ENCODE assay signal across 8 cellular contexts in the genomic region with DNA sequence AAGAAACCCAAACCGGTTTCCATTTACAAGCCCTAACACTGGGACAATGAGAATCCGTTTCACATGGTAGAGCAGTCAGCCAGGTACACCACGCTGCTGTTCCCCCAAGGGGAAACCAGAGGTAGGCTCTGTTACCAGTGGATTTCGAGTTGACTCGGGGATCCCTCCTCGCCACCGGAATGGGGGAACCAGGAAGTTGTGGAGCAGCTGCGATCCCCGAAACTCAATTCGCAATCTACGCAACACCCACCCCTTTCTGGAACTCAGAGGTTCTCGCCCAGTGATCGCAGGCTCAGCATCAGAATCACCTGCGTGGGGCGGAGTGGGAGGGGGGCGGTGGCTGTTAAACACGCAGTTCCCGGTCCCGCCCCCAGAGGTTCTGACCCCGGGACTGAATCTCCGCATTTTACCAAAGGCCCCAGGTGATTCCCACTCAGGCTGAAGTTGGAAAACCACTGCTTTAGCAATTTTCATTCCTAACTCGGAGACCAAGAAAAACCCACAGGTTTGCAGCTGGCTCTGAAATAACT. TPM values are rescaled to one million over a fixed set of nuclear protein-coding genes. Genes with fewer than 3 reads are reported as not detected.
DNase-seq lines count a peak whose midpoint lies in the region; ATAC-seq and TF ChIP-seq lines count a peak whose summit lies in the region.
"Not testable (repeated sequence)": the region's sequence is repeated elsewhere in the genome, so short reads cannot be mapped to it uniquely, and the experiment has no call there.

No MANE protein-coding gene starts in this region.

- TF ChIP-seq POLR2A in HCT116 (IDR thresholded peaks at IDR 0.05; ENCODE audit: borderline replicate concordance, extremely low read depth, insufficient read depth, insufficient read length) = not testable (repeated sequence)

- H3K9me2 ChIP-seq in HCT116 (ENCODE audit: insufficient read depth) = not testable (repeated sequence)

- H3K36me3 Mint-ChIP-seq in CD8-positive, alpha-beta T cell; activated CD4-positive, alpha-beta memory T cell treated with anti-CD3 and anti-CD28 coated beads, Interleukin-2, amount 10 ng/mL, durations not matched to agents 7 days and 5 days (ENCODE audit: low read depth): not testable (repeated sequence)

- H3K36me3 ChIP-seq in CD8-positive, alpha-beta T cell (ENCODE audit: insufficient read depth, low read length); HCT116 (ENCODE audit: control insufficient read depth in 1 of 2, insufficient read depth in 2 of 2, low read length in 2 of 2): not testable (repeated sequence)

- peak overlapping the region; percentile 62 for H3K27ac ChIP-seq in CD8-positive, alpha-beta T cell (ENCODE audit: low read depth, low read length)
- peak overlapping the region; percentile 60; the same call in 1 of the 2 replicates for H3K27ac ChIP-seq in HCT116 (ENCODE audit: low read depth, low read length)
- H3K27ac ChIP-seq in caudate nucleus (ENCODE audit: low read depth, low read length) = not testable (repeated sequence)

- RAD21 ChIA-PET in HCT116 (lab: Charles Lee; ENCODE audit: low non-redundant PET in 1 of 2, low total read pairs in 2 of 2, uncharacterized antibody in 2 of 2, unreplicated experiment in 2 of 2) = not testable (repeated sequence)

- peak overlapping the region; percentile 90 for H3K27ac Mint-ChIP-seq in CD8-positive, alpha-beta T cell
- H3K27ac Mint-ChIP-seq in activated CD4-positive, alpha-beta memory T cell treated with anti-CD3 and anti-CD28 coated beads, Interleukin-2, amount 10 ng/mL, durations not matched to agents 7 days and 5 days = peak overlapping the region; percentile 40

- BruUV-seq in HCT116 (replicated peaks; lab: Mats Ljungman, UMichigan) = not testable (repeated sequence)

- H3K4me1 ChIP-seq in CD8-positive, alpha-beta T cell (ENCODE audit: insufficient read depth, low read length); HCT116 (ENCODE audit: control insufficient read depth in 1 of 2, insufficient read depth in 2 of 2, low read length in 2 of 2): not testable (repeated sequence)

- H4K20me1 ChIP-seq in HCT116 (ENCODE audit: insufficient read depth) = not testable (repeated sequence)

- H3K4me2 ChIP-seq in HCT116 (ENCODE audit: low read length) = peak overlapping the region; percentile 75

- POLR2A ChIA-PET in CD8-positive, alpha-beta T cell (lab: Charles Lee); HCT116 (lab: Charles Lee); activated CD4-positive, alpha-beta memory T cell treated with anti-CD3 and anti-CD28 coated beads, Interleukin-2, amount 10 ng/mL, durations not matched to agents 7 days and 5 days (lab: Charles Lee): not testable (repeated sequence)

- peak; percentile 44 to 86 (median 72) for DNase-seq in CD8-positive, alpha-beta T cell
- DNase-seq in HCT116 (ENCODE audit: low read depth, low spot score) = not testable (repeated sequence)
- DNase-seq in NCI-H748 (lab: John Stamatoyannopoulos, UW; ENCODE audit: unreplicated experiment) (peak; percentile 14), caudate nucleus (lab: John Stamatoyannopoulos, UW) (peak in 51 of 61 donors; percentile 0 to 70 (median 26)), hepatic stellate cell (ENCODE audit: low spot score) (peak; percentile 9), omental fat pad (ENCODE audit: low spot score) (peak; percentile 43)
- peak; percentile 58 for DNase-seq in activated CD4-positive, alpha-beta memory T cell treated with anti-CD3 and anti-CD28 coated beads, Interleukin-2, amount 10 ng/mL, durations not matched to agents 7 days and 5 days
- DNase-seq in stimulated activated CD8-positive, alpha-beta memory T cell treated with anti-CD3 and anti-CD28 coated beads, Interleukin-4, amount 100 ng/mL, for 4 hours (ENCODE audit: low read depth in 2 of 2, low spot score in 1 of 2) = peak; percentile 64 to 67

- CTCF ChIA-PET in CD8-positive, alpha-beta T cell (lab: Charles Lee); HCT116 (lab: Charles Lee); activated CD4-positive, alpha-beta memory T cell treated with anti-CD3 and anti-CD28 coated beads, Interleukin-2, amount 10 ng/mL, durations not matched to agents 7 days and 5 days (lab: Charles Lee): not testable (repeated sequence)

- H2AFZ ChIP-seq in HCT116 (ENCODE audit: low read depth, low read length, poor library complexity, severe bottlenecking) = not testable (repeated sequence)

- H3K9me3 Mint-ChIP-seq in CD8-positive, alpha-beta T cell; activated CD4-positive, alpha-beta memory T cell treated with anti-CD3 and anti-CD28 coated beads, Interleukin-2, amount 10 ng/mL, durations not matched to agents 7 days and 5 days: not testable (repeated sequence)

- peaks cover 17% of the 10 kb centered on the region for H3K79me2 ChIP-seq in HCT116 (ENCODE audit: insufficient read depth, low read length)

- not testable (repeated sequence) for TF ChIP-seq RAD21 in HCT116 (IDR thresholded peaks at IDR 0.05; ENCODE audit: low read depth)

- not testable (repeated sequence) for H3K27me3 ChIP-seq in CD8-positive, alpha-beta T cell (ENCODE audit: insufficient read depth, low read length); HCT116 (ENCODE audit: insufficient read depth, low read length)

- H3K4me3 ChIP-seq in CD8-positive, alpha-beta T cell (ENCODE audit: low read depth, low read length) = peak overlapping the region; percentile 33
- peak overlapping the region; percentile 62 to 64 for H3K4me3 ChIP-seq in HCT116 (replicated peaks in 1 of 2; ENCODE audit: low read depth in 1 of 2, low read length in 2 of 2)

- H3K4me3 Mint-ChIP-seq in CD8-positive, alpha-beta T cell = peak overlapping the region; percentile 91
- H3K4me3 Mint-ChIP-seq in activated CD4-positive, alpha-beta memory T cell treated with anti-CD3 and anti-CD28 coated beads, Interleukin-2, amount 10 ng/mL, durations not matched to agents 7 days and 5 days = peak overlapping the region; percentile 75

- peak overlapping the region; percentile 68 for H3K9ac ChIP-seq in HCT116 (ENCODE audit: low read length)

- TF ChIP-seq CTCF in CD8-positive, alpha-beta T cell (IDR thresholded peaks at IDR 0.05); HCT116 (IDR thresholded peaks at IDR 0.05 in 2 of 3, conservative IDR thresholded peaks at IDR 0.05 in 1 of 3; ENCODE audit: borderline replicate concordance in 1 of 3, insufficient read depth in 1 of 3, low read depth in 2 of 3, low read length in 2 of 3); omental fat pad (IDR thresholded peaks at IDR 0.05): not testable (repeated sequence)

- intact Hi-C loops in CD8-positive, alpha-beta T cell (cut with DNase I, micrococcal nuclease) = loop anchor here (2.0 to 10.0 kb wide), 4 partner anchors 38 to 224 kb away; a partner anchor contains a TSS
- intact Hi-C loops in HCT116 (cut with micrococcal nuclease) = not testable (repeated sequence)

- peaks cover 18% of the 10 kb centered on the region for H3K4me1 Mint-ChIP-seq in CD8-positive, alpha-beta T cell (ENCODE audit: low read depth)
- peaks cover 12% of the 10 kb centered on the region for H3K4me1 Mint-ChIP-seq in activated CD4-positive, alpha-beta memory T cell treated with anti-CD3 and anti-CD28 coated beads, Interleukin-2, amount 10 ng/mL, durations not matched to agents 7 days and 5 days

- not testable (repeated sequence) for H3K9me3 ChIP-seq in CD8-positive, alpha-beta T cell (ENCODE audit: low read length); HCT116 (ENCODE audit: control insufficient read depth in 1 of 2, insufficient read depth in 1 of 2, low read depth in 1 of 2, low read length in 2 of 2)

- ATAC-seq in CD8-positive, alpha-beta T cell = peak; percentile 58
- ATAC-seq in HCT116 = peak; percentile 20
- peak; percentile 63 for ATAC-seq in omental fat pad (ENCODE audit: low FRiP score)

- H3K27me3 Mint-ChIP-seq in CD8-positive, alpha-beta T cell (ENCODE audit: low read depth); activated CD4-positive, alpha-beta memory T cell treated with anti-CD3 and anti-CD28 coated beads, Interleukin-2, amount 10 ng/mL, durations not matched to agents 7 days and 5 days: not testable (repeated sequence)

RNA-seq across cellular contexts. Expression of a gene that starts 49.2 kb away (rescaled TPM):
- total RNA-seq in CD8-positive, alpha-beta T cell = 10 to 100 TPM; 18.6 to 20.9 TPM
- 28.5 TPM for total RNA-seq in HCT116 (2021; ENCODE audit: unreplicated experiment)
- 19.3 and 19.4 TPM in 2 replicates for polyA plus RNA-seq in HCT116 (2012)
- 10 to 100 TPM; 19.6 to 19.7 TPM for total RNA-seq in activated CD4-positive, alpha-beta memory T cell treated with anti-CD3 and anti-CD28 coated beads, Interleukin-2, amount 10 ng/mL, durations not matched to agents 7 days and 5 days
- total RNA-seq in omental fat pad = 10 to 100 TPM; 17.3 to 31.2 (median 24.4) TPM
